15 cellular contexts compared by ENCODE assay signal in the genomic region with DNA sequence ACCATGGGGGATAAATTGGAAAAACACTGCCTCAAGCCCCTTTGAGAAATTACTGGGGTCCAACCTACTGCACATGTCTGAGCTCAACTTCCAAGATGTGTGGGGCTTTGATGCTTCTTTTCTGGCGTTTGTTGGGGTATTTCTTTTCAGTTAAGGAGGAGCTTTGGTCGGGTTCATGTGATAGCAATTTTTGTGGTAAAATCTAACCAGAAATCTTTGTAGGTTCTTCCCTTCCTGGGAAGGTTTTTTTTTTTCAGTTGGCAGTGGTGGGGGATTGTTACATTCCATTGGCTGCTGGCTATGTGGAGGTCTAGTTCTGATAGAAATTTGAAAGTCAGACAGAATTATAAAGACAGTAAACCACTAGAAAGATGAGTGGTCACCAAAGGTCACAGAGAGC.
A peak's percentile ranks its signal among the peaks of the same experiment; 100 is the strongest.
DNase-seq lines count a peak whose midpoint lies in the region; ATAC-seq and TF ChIP-seq lines count a peak whose summit lies in the region.
"Had no signal": no experiment of that assay in that cellular context is flagged by ENCODE, and none has a peak within 500 bp of the region (broad histone marks: within the 10 kb centered on the region; RNA-seq: fewer than 3 reads in every experiment).

No MANE protein-coding gene starts in this region.

- H3K36me3 ChIP-seq in right atrium auricular region = no peaks in the 10 kb centered on the region
- H3K36me3 ChIP-seq: BE2C, HAP-1 had no signal

- no peak for ATAC-seq in GM18909 (IDR thresholded peaks at IDR 0.05; ENCODE audit: poor library complexity, unreplicated experiment)
- ATAC-seq: A549; CD8-positive, alpha-beta T cell had no signal

- no peak for TF ChIP-seq CTCF in right atrium auricular region (IDR thresholded peaks at IDR 0.05)

- DNase-seq in HT1080 (ENCODE audit: low read depth) = peak; percentile 23
- DNase-seq in M059J (ENCODE audit: low read depth) = peak; percentile 51
- peak; percentile 36 for DNase-seq in myocyte (ENCODE audit: low read depth)
- no peak for DNase-seq in stimulated activated CD4-positive, alpha-beta T cell treated with anti-CD3 and anti-CD28 coated beads, Interleukin-2, amount 100 ng/mL, for 48 hours
- no peak for DNase-seq in NCI-H446 treated with DMSO at 0.1 percent for 48 hours (lab: John Stamatoyannopoulos, UW)
- DNase-seq in right atrium auricular region (ENCODE audit: low spot score) = no peak
- DNase-seq: BE2C; CD8-positive, alpha-beta T cell; COR-L47; DMS153; DMS79 treated with DMSO at 0.1 percent for 48 hours; GDM1 had no signal

- no peak overlapping the region for H3K27ac ChIP-seq in right atrium auricular region
- H3K27ac ChIP-seq: A549 had no signal

- no peak overlapping the region for H3K4me3 ChIP-seq in right atrium auricular region
- H3K4me3 ChIP-seq: A549, HAP-1 had no signal

- H3K4me1 ChIP-seq in right atrium auricular region = no peaks in the 10 kb centered on the region
- H3K4me1 ChIP-seq: A549, BE2C, HAP-1 had no signal

- H3K27me3 ChIP-seq in right atrium auricular region = no peaks in the 10 kb centered on the region
- H3K27me3 ChIP-seq: BE2C had no signal

- H3K9me3 ChIP-seq in right atrium auricular region = no peaks in the 10 kb centered on the region
- H3K9me3 ChIP-seq: A549, BE2C, HAP-1 had no signal

Comparison
In these comparisons a context has a peak if more than half of its experiments do, and no peak if none do; other contexts are left out.
1. DNase-seq: peak in HT1080 (single experiment), M059J (single experiment) and myocyte (single experiment); none in stimulated activated CD4-positive, alpha-beta T cell treated with anti-CD3 and anti-CD28 coated beads, Interleukin-2, amount 100 ng/mL, for 48 hours (0 of 2), NCI-H446 treated with DMSO at 0.1 percent for 48 hours (single experiment) and right atrium auricular region (single experiment).